Comparison of ENCODE assay signal across 20 cellular contexts in the genomic region with DNA sequence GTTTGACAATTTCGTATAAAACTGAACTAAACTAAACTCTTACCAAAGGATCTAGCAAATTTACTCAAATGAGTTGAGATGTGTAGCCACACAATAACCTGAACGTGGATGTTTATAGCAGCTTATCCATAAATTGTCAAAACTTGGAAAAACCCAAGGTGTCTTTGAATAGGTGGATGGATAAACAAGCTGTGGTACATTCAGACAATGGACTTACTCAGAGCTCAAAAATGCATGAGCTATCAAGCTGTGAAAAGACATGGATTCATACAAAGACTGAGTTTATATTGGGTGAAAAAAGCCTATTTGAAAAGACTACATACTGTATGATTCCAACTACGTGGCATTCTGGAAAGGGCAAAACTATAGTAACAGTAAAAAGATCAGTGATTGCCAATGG.
A peak's percentile ranks its signal among the peaks of the same experiment; 100 is the strongest.
DNase-seq lines count a peak whose midpoint lies in the region; ATAC-seq, FAIRE-seq and TF ChIP-seq lines count a peak whose summit lies in the region.
"Had no signal": no experiment of that assay in that cellular context is flagged by ENCODE, and none has a peak within 500 bp of the region (broad histone marks: within the 10 kb centered on the region; RNA-seq: fewer than 3 reads in every experiment).

No MANE protein-coding gene starts in this region.

- 92 to 97% (median 96%) methylated on average over 3 of the region's 3 CpGs for WGBS in spleen, 5 donors

- TF ChIP-seq POLR2A in spleen (IDR thresholded peaks at IDR 0.05), result no peak

- ATAC-seq in GM21367 (IDR thresholded peaks at IDR 0.05; ENCODE audit: unreplicated experiment) (no peak), HG02763 (IDR thresholded peaks at IDR 0.05; ENCODE audit: unreplicated experiment) (no peak)

- H3K4me1 ChIP-seq in astrocyte (ENCODE audit: insufficient read depth, low read length) (no peaks in the 10 kb centered on the region), spleen (no peaks in the 10 kb centered on the region)
- H3K4me1 ChIP-seq: BE2C had no signal

- no peak for TF ChIP-seq CTCF in astrocyte (IDR thresholded peaks at IDR 0.05; ENCODE audit: insufficient read depth, low read depth, low read length)
- no peak for TF ChIP-seq CTCF in choroid plexus epithelial cell (conservative IDR thresholded peaks at IDR 0.05; ENCODE audit: low read depth, low read length)
- TF ChIP-seq CTCF in spleen (IDR thresholded peaks at IDR 0.05 in 8 of 11, conservative IDR thresholded peaks at IDR 0.05 in 3 of 11), result no peak

- H3K27ac ChIP-seq in astrocyte (ENCODE audit: low read depth, low read length) (peak overlapping the region; percentile 43), spleen (no peak overlapping the region)
- H3K27ac ChIP-seq: RWPE1 had no signal

- peak overlapping the region; percentile 33 for H3K4me2 ChIP-seq in astrocyte (ENCODE audit: low read length)

- H4K20me1 ChIP-seq in astrocyte (ENCODE audit: insufficient read depth, low read length), result no peaks in the 10 kb centered on the region

- peaks cover 3% of the 10 kb centered on the region for H3K4me1 Mint-ChIP-seq in astrocyte (ENCODE audit: low read depth, unreplicated experiment)
- H3K4me1 Mint-ChIP-seq: CD4-positive, CD25-positive, alpha-beta regulatory T cell had no signal

- no peak overlapping the region for H3K27ac Mint-ChIP-seq in astrocyte (ENCODE audit: unreplicated experiment)
- H3K27ac Mint-ChIP-seq: CD4-positive, CD25-positive, alpha-beta regulatory T cell had no signal

- intact Hi-C loops in spleen (cut with DNase I; ENCODE audit: low total_unique reads), result no loop called here

- FAIRE-seq in astrocyte (lab: Jason Lieb, UNC) (peak; percentile 17), GM19239 (lab: Jason Lieb, UNC) (no peak)
- FAIRE-seq: H1 had no signal

- H3K9me3 ChIP-seq in astrocyte (ENCODE audit: insufficient read depth, low read depth, low read length) (no peaks in the 10 kb centered on the region), spleen (peaks cover 0 to 13% (median 0%) of the 10 kb centered on the region in 8 donors)
- H3K9me3 ChIP-seq: BE2C, MG63 had no signal

- no peaks in the 10 kb centered on the region for H3K27me3 Mint-ChIP-seq in astrocyte (ENCODE audit: low read depth, unreplicated experiment)
- H3K27me3 Mint-ChIP-seq: CD4-positive, CD25-positive, alpha-beta regulatory T cell had no signal

- peak overlapping the region; percentile 11 for H2AFZ ChIP-seq in astrocyte (ENCODE audit: low read depth, low read length)

- H3K27me3 ChIP-seq in astrocyte (ENCODE audit: insufficient read depth, low read length), result no peaks in the 10 kb centered on the region
- H3K27me3 ChIP-seq in spleen (replicated peaks in 1 of 7), result no peaks in the 10 kb centered on the region
- H3K27me3 ChIP-seq: BE2C, MG63 had no signal

- H3K9ac ChIP-seq in astrocyte (ENCODE audit: low read length), result no peak overlapping the region

- H3K36me3 Mint-ChIP-seq in astrocyte (ENCODE audit: low read depth, unreplicated experiment), result peaks cover 12% of the 10 kb centered on the region

- no peaks in the 10 kb centered on the region for H3K9me3 Mint-ChIP-seq in astrocyte (ENCODE audit: unreplicated experiment)

- no peak overlapping the region for H3K4me3 Mint-ChIP-seq in astrocyte (ENCODE audit: unreplicated experiment)
- H3K4me3 Mint-ChIP-seq: CD4-positive, CD25-positive, alpha-beta regulatory T cell had no signal

- DNase-seq in ELR (ENCODE audit: low read depth), result peak; percentile 27
- DNase-seq in astrocyte (ENCODE audit: low read depth), result peak; percentile 54
- DNase-seq in choroid plexus epithelial cell (ENCODE audit: low read depth), result peak; percentile 19
- peak; percentile 21 for DNase-seq in iris pigment epithelial cell (ENCODE audit: low read depth)
- no peak for DNase-seq in GM19239 (ENCODE audit: insufficient read length, low spot score)
- no peak for DNase-seq in spleen
- DNase-seq: BE2C; CD4-positive, CD25-positive, alpha-beta regulatory T cell; COR-L47; GDM1; MG63; NCI-H1048; NCI-H1436 treated with DMSO at 0.1 percent for 48 hours; NCI-H2029; NCI-H345; NCI-H524 treated with DMSO at 0.1 percent for 48 hours had no signal

- H3K79me2 ChIP-seq in astrocyte (ENCODE audit: insufficient read depth, low read length), result no peaks in the 10 kb centered on the region

- H3K4me3 ChIP-seq in astrocyte (ENCODE audit: insufficient read depth, low read depth, low read length) (no peak overlapping the region), choroid plexus epithelial cell (ENCODE audit: low read depth, low read length) (no peak overlapping the region), spleen (no peak overlapping the region)
- H3K4me3 ChIP-seq: MG63 had no signal

- peaks cover 4% of the 10 kb centered on the region for H3K36me3 ChIP-seq in astrocyte (ENCODE audit: insufficient read depth, low read length)
- peaks cover 0 to 6% (median 0%) of the 10 kb centered on the region in 6 donors for H3K36me3 ChIP-seq in spleen
- H3K36me3 ChIP-seq: BE2C had no signal

Comparison
In these comparisons a context has a peak if more than half of its experiments do, and no peak if none do; other contexts are left out.
1. DNase-seq: peak in ELR (single experiment), astrocyte (single experiment), choroid plexus epithelial cell (single experiment) and iris pigment epithelial cell (single experiment); none in GM19239 (single experiment) and spleen (single experiment).